In genomic region chr13:59755647-59756290, GRCh38 we compare ENCODE assay signal across 17 cellular contexts.
DNase-seq lines count a peak whose midpoint lies in the region; ATAC-seq and TF ChIP-seq lines count a peak whose summit lies in the region.
"Had no signal": no experiment of that assay in that cellular context is flagged by ENCODE, and none has a peak within 500 bp of the region (broad histone marks: within the 10 kb centered on the region; RNA-seq: fewer than 3 reads in every experiment).

No MANE protein-coding gene starts in this region.

- no peak overlapping the region for H3K4me3 Mint-ChIP-seq in activated CD4-positive, alpha-beta T cell treated with anti-CD3 and anti-CD28 coated beads for 36 hours
- H3K4me3 Mint-ChIP-seq: B cell, IgD-negative memory B cell had no signal

- H3K9me3 Mint-ChIP-seq in activated CD4-positive, alpha-beta T cell treated with anti-CD3 and anti-CD28 coated beads for 36 hours (ENCODE audit: low read depth), result no peaks in the 10 kb centered on the region
- H3K9me3 Mint-ChIP-seq: IgD-negative memory B cell had no signal

- ATAC-seq in GM18867 (IDR thresholded peaks at IDR 0.05; ENCODE audit: unreplicated experiment) (peak; percentile 64), GM21786 (IDR thresholded peaks at IDR 0.05; ENCODE audit: unreplicated experiment) (peak; percentile 59), HG03469 (IDR thresholded peaks at IDR 0.05; ENCODE audit: unreplicated experiment) (peak; percentile 45), HG02840 (IDR thresholded peaks at IDR 0.05; ENCODE audit: low FRiP score, unreplicated experiment) (no peak)
- no peak for ATAC-seq in activated CD4-positive, alpha-beta T cell treated with anti-CD3 and anti-CD28 coated beads for 36 hours
- ATAC-seq: body of pancreas had no signal

- no peaks in the 10 kb centered on the region for H3K27me3 Mint-ChIP-seq in activated CD4-positive, alpha-beta T cell treated with anti-CD3 and anti-CD28 coated beads for 36 hours
- H3K27me3 Mint-ChIP-seq: B cell, IgD-negative memory B cell had no signal

- no peak for TF ChIP-seq CTCF in epithelial cell of esophagus (IDR thresholded peaks at IDR 0.05; ENCODE audit: insufficient read depth, low read depth, low read length, missing control alignments)
- TF ChIP-seq CTCF in GM13976 (IDR thresholded peaks at IDR 0.05; ENCODE audit: borderline replicate concordance, control extremely low read depth, extremely low read depth, insufficient read depth, missing control alignments), result no peak

- in situ Hi-C loops in GM13976 (cut with MboI; ENCODE audit: low sequenced_read_pairs, unreplicated experiment), result no loop called here

- H3K4me1 Mint-ChIP-seq in activated CD4-positive, alpha-beta T cell treated with anti-CD3 and anti-CD28 coated beads for 36 hours, result no peaks in the 10 kb centered on the region
- H3K4me1 Mint-ChIP-seq: B cell had no signal

- intact Hi-C loops in activated CD4-positive, alpha-beta T cell treated with anti-CD3 and anti-CD28 coated beads for 36 hours (cut with DNase I, micrococcal nuclease), result no loop called here

- H3K36me3 Mint-ChIP-seq in activated CD4-positive, alpha-beta T cell treated with anti-CD3 and anti-CD28 coated beads for 36 hours (ENCODE audit: low read depth), result no peaks in the 10 kb centered on the region
- H3K36me3 Mint-ChIP-seq: IgD-negative memory B cell had no signal

- H3K4me3 ChIP-seq in epithelial cell of esophagus (ENCODE audit: low read length), result no peak overlapping the region
- H3K4me3 ChIP-seq: body of pancreas, right atrium auricular region, tibial nerve had no signal

- CTCF ChIA-PET in activated CD4-positive, alpha-beta T cell treated with anti-CD3 and anti-CD28 coated beads for 36 hours (lab: Charles Lee), result no interaction called here

- DNase-seq in epithelial cell of esophagus (ENCODE audit: low read depth), result peak; percentile 13
- no peak for DNase-seq in activated CD4-positive, alpha-beta T cell treated with anti-CD3 and anti-CD28 coated beads for 36 hours
- no peak for DNase-seq in effector CD4-positive, alpha-beta T cell
- no peak for DNase-seq in GM13976 (ENCODE audit: low spot score)
- DNase-seq: body of pancreas; DMS153; NCI-H1105; NCI-H226; stimulated activated CD4-positive, alpha-beta T cell treated with anti-CD3 and anti-CD28 coated beads, Interleukin-4, amount 100 ng/mL, for 1 hour had no signal

- no peak overlapping the region for H3K27ac Mint-ChIP-seq in activated CD4-positive, alpha-beta T cell treated with anti-CD3 and anti-CD28 coated beads for 36 hours
- H3K27ac Mint-ChIP-seq: B cell, IgD-negative memory B cell had no signal

- POLR2A ChIA-PET in activated CD4-positive, alpha-beta T cell treated with anti-CD3 and anti-CD28 coated beads for 36 hours (lab: Charles Lee), result no interaction called here

Comparison
In these comparisons a context has a peak if more than half of its experiments do, and no peak if none do; other contexts are left out.
1. ATAC-seq: peak in GM18867 (single experiment), GM21786 (single experiment) and HG03469 (single experiment); none in activated CD4-positive, alpha-beta T cell treated with anti-CD3 and anti-CD28 coated beads for 36 hours (single experiment) and HG02840 (single experiment).